ENCODE assay signal across 1 cellular context in genomic region chrX:101097546-101098453, GRCh38.
TF ChIP-seq lines count a peak whose summit lies in the region.

TSS of gene CENPI (plus strand) at chrX:101098204. CDS start at chrX:101101071, 2,867 bp downstream.

TF ChIP-seq in K562, 482 proteins besides CTCF, POLR2A, EP300 and RAD21 (continued from another document):
- peak; percentile 88 for TF ChIP-seq E2F1 (CRISPR knock-in tag; IDR thresholded peaks at IDR 0.05)
- TF ChIP-seq MEIS2 (IDR thresholded peaks at IDR 0.05; ENCODE audit: partially characterized antibody): peak; percentile 82
- peak; percentile 64 for TF ChIP-seq KDM5B (IDR thresholded peaks at IDR 0.05; ENCODE audit: insufficient replicate concordance, low read depth, low read length)
- TF ChIP-seq RBFOX2 (IDR thresholded peaks at IDR 0.05; ENCODE audit: low read depth, low read length): peak; percentile 72
- 0 out of 4 replicates have a peak, but pooled peaks of 1 of the 2 experiments have one; percentile 39 for TF ChIP-seq TEAD1 (CRISPR knock-in tag; IDR thresholded peaks at IDR 0.05)
- peak; percentile 66 for TF ChIP-seq EP400 (IDR thresholded peaks at IDR 0.05)
- no peak for TF ChIP-seq CGGBP1 (CRISPR knock-in tag; IDR thresholded peaks at IDR 0.05)
- TF ChIP-seq RCOR1 (IDR thresholded peaks at IDR 0.05; ENCODE audit: borderline replicate concordance in 1 of 2, low read depth in 2 of 2, low read length in 2 of 2): peak in 1 of 2 experiments; percentile 3; a peak in 1 of 4 replicates
- peak; percentile 66 for TF ChIP-seq CEBPB (tag; IDR thresholded peaks at IDR 0.05)
- TF ChIP-seq WHSC1 (IDR thresholded peaks at IDR 0.05; ENCODE audit: low read length): no peak
- peak; percentile 96 for TF ChIP-seq HNRNPLL (IDR thresholded peaks at IDR 0.05; ENCODE audit: low read depth, low read length, poor library complexity, severe bottlenecking)
- TF ChIP-seq SP1 (CRISPR knock-in tag; IDR thresholded peaks at IDR 0.05): peak; percentile 82
- TF ChIP-seq ZBTB2 (IDR thresholded peaks at IDR 0.05): peak; percentile 93
- peak; percentile 74 for TF ChIP-seq MGA (IDR thresholded peaks at IDR 0.05)
- peak; percentile 97 to 98 for TF ChIP-seq NRF1 (conservative IDR thresholded peaks at IDR 0.05 in 1 of 2, IDR thresholded peaks at IDR 0.05 in 1 of 2)
- peak; percentile 43; the same call in 1 of the 2 replicates for TF ChIP-seq POLR2H (tag; IDR thresholded peaks at IDR 0.05; ENCODE audit: low read depth)
- 0 out of 2 replicates have a peak, but pooled peaks have one; percentile 20 for TF ChIP-seq NBN (IDR thresholded peaks at IDR 0.05; ENCODE audit: low read depth)
- 0 out of 2 replicates have a peak, but pooled peaks have one; percentile 10 for TF ChIP-seq SMARCA4 (IDR thresholded peaks at IDR 0.05)
- no peak for TF ChIP-seq CUX1 (CRISPR knock-in tag; IDR thresholded peaks at IDR 0.05)
- peak; percentile 94 for TF ChIP-seq L3MBTL2 (IDR thresholded peaks at IDR 0.05)
TF ChIP-seq in K562: peak in this region for 67.
